In genomic region chr1:162991444-162991843, GRCh38 we compare ENCODE assay signal across 33 cellular contexts.
"Had no signal": no experiment of that assay in that cellular context is flagged by ENCODE, and none has a peak within 500 bp of the region (broad histone marks: within the 10 kb centered on the region; RNA-seq: fewer than 3 reads in every experiment).

No MANE protein-coding gene starts in this region.

- H3K9me3 Mint-ChIP-seq: activated B cell treated with CpG ODN at 0.5 μM for 24 hours; activated CD4-positive, alpha-beta memory T cell treated with anti-CD3 and anti-CD28 coated beads for 36 hours; activated CD4-positive, alpha-beta T cell treated with anti-CD3 and anti-CD28 coated beads, Interleukin-2, amount 10 ng/mL, durations not matched to agents 24 days and 14 days; activated CD8-positive, alpha-beta T cell treated with anti-CD3 and anti-CD28 coated beads for 36 hours; activated naive CD4-positive, alpha-beta T cell treated with anti-CD3 and anti-CD28 coated beads for 36 hours; activated naive CD4-positive, alpha-beta T cell treated with anti-CD3 and anti-CD28 coated beads, Interleukin-2, amount 50 U/mL, for 72 hours; activated naive CD8-positive, alpha-beta T cell treated with anti-CD3 and anti-CD28 coated beads for 36 hours; activated T-cell treated with anti-CD3 and anti-CD28 coated beads, Interleukin-2, amount 50 U/mL, for 4 hours; activated T-helper 1 cell treated with anti-CD3 and anti-CD28 coated beads, Interleukin-12 subunit alpha, Interleukin-12 subunit beta, Interleukin-2, Interleukin-4 antibody, amounts not matched to agents 30 ng/mL and 10 ng/mL and 1 ng/mL, durations not matched to agents 14 hours and 24 hours and 36 hours; activated T-helper 17 cell treated with anti-CD3 and anti-CD28 coated beads, Interleukin-2, amount 50 U/mL, for 72 hours had no signal

- H3K27ac Mint-ChIP-seq: activated B cell treated with CpG ODN at 0.5 μM for 24 hours; activated CD4-positive, alpha-beta memory T cell treated with anti-CD3 and anti-CD28 coated beads for 36 hours; activated CD4-positive, alpha-beta T cell treated with anti-CD3 and anti-CD28 coated beads, Interleukin-2, amount 10 ng/mL, durations not matched to agents 24 days and 14 days; activated CD8-positive, alpha-beta T cell treated with anti-CD3 and anti-CD28 coated beads for 36 hours; activated naive CD4-positive, alpha-beta T cell treated with anti-CD3 and anti-CD28 coated beads for 36 hours; activated naive CD4-positive, alpha-beta T cell treated with anti-CD3 and anti-CD28 coated beads, Interleukin-2, amount 50 U/mL, for 72 hours; activated naive CD8-positive, alpha-beta T cell treated with anti-CD3 and anti-CD28 coated beads for 36 hours; activated T-cell treated with anti-CD3 and anti-CD28 coated beads, Interleukin-2, amount 50 U/mL, for 72 hours; activated T-helper 1 cell treated with anti-CD3 and anti-CD28 coated beads, Interleukin-12 subunit alpha, Interleukin-12 subunit beta, Interleukin-2, Interleukin-4 antibody, amounts not matched to agents 30 ng/mL and 10 ng/mL and 1 ng/mL, durations not matched to agents 14 hours and 24 hours and 36 hours; activated T-helper 17 cell treated with anti-CD3 and anti-CD28 coated beads, Interleukin-2, amount 50 U/mL, for 72 hours; T-cell; T-helper 17 cell had no signal

- H3K36me3 ChIP-seq: adrenal gland had no signal

- H3K4me1 ChIP-seq: adrenal gland, body of pancreas had no signal

- H3K36me3 Mint-ChIP-seq: activated CD4-positive, alpha-beta memory T cell treated with anti-CD3 and anti-CD28 coated beads for 36 hours; activated naive CD4-positive, alpha-beta T cell treated with anti-CD3 and anti-CD28 coated beads, Interleukin-2, amount 50 U/mL, for 72 hours; activated naive CD8-positive, alpha-beta T cell treated with anti-CD3 and anti-CD28 coated beads for 36 hours; T-cell had no signal

- H3K27me3 ChIP-seq: adrenal gland, body of pancreas had no signal

- H3K27me3 Mint-ChIP-seq: activated CD4-positive, alpha-beta T cell treated with anti-CD3 and anti-CD28 coated beads, Interleukin-2, amount 10 ng/mL, durations not matched to agents 24 days and 14 days had no signal

- H3K9me3 ChIP-seq: adrenal gland, body of pancreas had no signal

- H3K4me3 ChIP-seq: adrenal gland, body of pancreas had no signal

- ATAC-seq: activated CD8-positive, alpha-beta T cell treated with anti-CD3 and anti-CD28 coated beads for 36 hours; activated naive CD4-positive, alpha-beta T cell treated with anti-CD3 and anti-CD28 coated beads, Interleukin-2, amount 50 U/mL, for 72 hours; activated T-cell treated with anti-CD3 and anti-CD28 coated beads, Interleukin-2, amount 50 U/mL, for 4 hours; activated T-cell treated with anti-CD3 and anti-CD28 coated beads, Interleukin-2, amount 50 U/mL, for 72 hours; activated T-helper 17 cell treated with anti-CD3 and anti-CD28 coated beads, Interleukin-2, amount 50 U/mL, for 72 hours; body of pancreas; T-cell; T-helper 17 cell had no signal

- H3K4me3 Mint-ChIP-seq: activated B cell treated with CpG ODN at 0.5 μM for 24 hours; activated CD4-positive, alpha-beta memory T cell treated with anti-CD3 and anti-CD28 coated beads for 36 hours; activated CD4-positive, alpha-beta T cell treated with anti-CD3 and anti-CD28 coated beads, Interleukin-2, amount 10 ng/mL, durations not matched to agents 24 days and 14 days; activated CD8-positive, alpha-beta T cell treated with anti-CD3 and anti-CD28 coated beads for 36 hours; activated naive CD4-positive, alpha-beta T cell treated with anti-CD3 and anti-CD28 coated beads for 36 hours; activated naive CD8-positive, alpha-beta T cell treated with anti-CD3 and anti-CD28 coated beads for 36 hours; activated T-cell treated with anti-CD3 and anti-CD28 coated beads, Interleukin-2, amount 50 U/mL, for 4 hours; activated T-cell treated with anti-CD3 and anti-CD28 coated beads, Interleukin-2, amount 50 U/mL, for 72 hours; activated T-helper 1 cell treated with anti-CD3 and anti-CD28 coated beads, Interleukin-12 subunit alpha, Interleukin-12 subunit beta, Interleukin-2, Interleukin-4 antibody, amounts not matched to agents 30 ng/mL and 10 ng/mL and 1 ng/mL, durations not matched to agents 14 hours and 24 hours and 36 hours; activated T-helper 17 cell treated with anti-CD3 and anti-CD28 coated beads, Interleukin-2, amount 50 U/mL, for 72 hours; T-cell; T-helper 17 cell had no signal

- H3K27ac ChIP-seq: adrenal gland, body of pancreas, VCaP had no signal

- H3K4me1 Mint-ChIP-seq: activated B cell treated with CpG ODN at 0.5 μM for 24 hours; activated CD4-positive, alpha-beta T cell treated with anti-CD3 and anti-CD28 coated beads, Interleukin-2, amount 10 ng/mL, durations not matched to agents 24 days and 14 days; activated naive CD8-positive, alpha-beta T cell treated with anti-CD3 and anti-CD28 coated beads for 36 hours; activated T-helper 17 cell treated with anti-CD3 and anti-CD28 coated beads, Interleukin-2, amount 50 U/mL, for 72 hours; T-cell; T-helper 17 cell had no signal

- FAIRE-seq: astrocyte, TTC549 had no signal

- DNase-seq: activated B cell treated with CpG ODN at 0.5 μM for 24 hours; activated CD4-positive, alpha-beta memory T cell treated with anti-CD3 and anti-CD28 coated beads for 36 hours; activated CD4-positive, alpha-beta T cell treated with anti-CD3 and anti-CD28 coated beads for 4 hours; activated CD4-positive, alpha-beta T cell treated with anti-CD3 and anti-CD28 coated beads, Interleukin-2, amount 10 ng/mL, durations not matched to agents 24 days and 14 days; activated CD4-positive, alpha-beta T cell treated with anti-CD3 and anti-CD28 coated beads, Interleukin-2, amount 50 U/mL, for 1 hour; activated CD4-positive, alpha-beta T cell treated with anti-CD3 and anti-CD28 coated beads, Interleukin-2, amount 50 U/mL, for 4 hours; activated CD4-positive, CD25-positive, alpha-beta regulatory T cell treated with anti-CD3 and anti-CD28 coated beads, Interleukin-2, amount 50 U/mL, for 72 hours; activated CD8-positive, alpha-beta memory T cell treated with anti-CD3 and anti-CD28 coated beads, Interleukin-2, amount 50 U/mL, for 4 hours; activated CD8-positive, alpha-beta T cell treated with anti-CD3 and anti-CD28 coated beads for 36 hours; activated effector memory CD4-positive, alpha-beta T cell treated with anti-CD3 and anti-CD28 coated beads, Interleukin-2, amount 50 U/mL, for 16 hours; activated gamma-delta T cell treated with Interleukin-2 at 50 U/mL for 16 hours; activated naive CD4-positive, alpha-beta T cell; activated naive CD4-positive, alpha-beta T cell treated with anti-CD3 and anti-CD28 coated beads for 36 hours; activated naive CD4-positive, alpha-beta T cell treated with anti-CD3 and anti-CD28 coated beads, Interleukin-2, amount 50 U/mL, for 16 hours; activated naive CD8-positive, alpha-beta T cell treated with anti-CD3 and anti-CD28 coated beads for 36 hours; activated T-cell treated with anti-CD3 and anti-CD28 coated beads for 4 hours; activated T-cell treated with anti-CD3 and anti-CD28 coated beads, Interleukin-2, amount 50 U/mL, for 1 hour; activated T-cell treated with anti-CD3 and anti-CD28 coated beads, Interleukin-2, amount 50 U/mL, for 4 hours; activated T-cell treated with anti-CD3 and anti-CD28 coated beads, Interleukin-2, amount 50 U/mL, for 72 hours; adrenal gland; amniotic stem cell; aorta; body of pancreas; central memory CD4-positive, alpha-beta T cell; T-cell; T-helper 17 cell; T-helper 9 cell had no signal
